Comparison of ENCODE assay signal across 1 cellular context in the genomic region with DNA sequence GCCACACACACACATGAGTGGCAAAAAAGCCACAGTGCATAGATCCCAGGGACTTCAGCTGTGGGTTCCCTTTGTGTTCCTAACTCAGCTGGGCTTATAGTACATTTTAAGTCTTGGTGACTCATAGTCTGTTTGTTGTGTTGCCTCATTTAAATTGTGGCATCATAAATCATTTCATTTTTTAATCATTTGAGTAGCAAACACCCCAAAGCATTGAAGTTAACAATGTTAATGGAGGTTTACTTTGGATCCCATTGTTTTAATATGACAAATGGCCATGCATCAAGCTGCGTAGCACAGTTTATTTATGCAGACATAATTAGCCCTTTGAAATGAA.
TF ChIP-seq lines count a peak whose summit lies in the region.

No MANE protein-coding gene starts in this region.

TF ChIP-seq in K562, 482 proteins besides CTCF, POLR2A, EP300 and RAD21:
- TF ChIP-seq, protein P1, sequence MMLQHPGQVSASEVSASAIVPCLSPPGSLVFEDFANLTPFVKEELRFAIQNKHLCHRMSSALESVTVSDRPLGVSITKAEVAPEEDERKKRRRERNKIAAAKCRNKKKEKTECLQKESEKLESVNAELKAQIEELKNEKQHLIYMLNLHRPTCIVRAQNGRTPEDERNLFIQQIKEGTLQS (IDR thresholded peaks at IDR 0.05): 0 out of 2 replicates have a peak, but pooled peaks have one; percentile 16
- TF ChIP-seq, protein P1 (CRISPR knock-in tag; conservative IDR thresholded peaks at IDR 0.05): no peak
- TF ChIP-seq TAF15 (IDR thresholded peaks at IDR 0.05; ENCODE audit: low read depth, low read length): no peak
- peak; percentile 43 for TF ChIP-seq MEIS2 (IDR thresholded peaks at IDR 0.05; ENCODE audit: partially characterized antibody)
- TF ChIP-seq, protein P2, sequence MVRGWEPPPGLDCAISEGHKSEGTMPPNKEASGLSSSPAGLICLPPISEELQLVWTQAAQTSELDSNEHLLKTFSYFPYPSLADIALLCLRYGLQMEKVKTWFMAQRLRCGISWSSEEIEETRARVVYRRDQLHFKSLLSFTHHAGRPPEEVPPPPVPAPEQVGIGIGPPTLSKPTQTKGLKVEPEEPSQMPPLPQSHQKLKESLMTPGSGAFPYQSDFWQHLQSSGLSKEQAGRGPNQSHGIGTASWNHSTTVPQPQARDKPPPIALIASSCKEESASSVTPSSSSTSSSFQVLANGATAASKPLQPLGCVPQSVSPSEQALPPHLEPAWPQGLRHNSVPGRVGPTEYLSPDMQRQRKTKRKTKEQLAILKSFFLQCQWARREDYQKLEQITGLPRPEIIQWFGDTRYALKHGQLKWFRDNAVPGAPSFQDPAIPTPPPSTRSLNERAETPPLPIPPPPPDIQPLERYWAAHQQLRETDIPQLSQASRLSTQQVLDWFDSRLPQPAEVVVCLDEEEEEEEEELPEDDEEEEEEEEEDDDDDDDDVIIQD (CRISPR knock-in tag; IDR thresholded peaks at IDR 0.05): no peak
- no peak for TF ChIP-seq NRF1 (conservative IDR thresholded peaks at IDR 0.05 in 1 of 2, IDR thresholded peaks at IDR 0.05 in 1 of 2)
- TF ChIP-seq CBFB (CRISPR knock-in tag; IDR thresholded peaks at IDR 0.05): no peak
- TF ChIP-seq, protein P3, sequence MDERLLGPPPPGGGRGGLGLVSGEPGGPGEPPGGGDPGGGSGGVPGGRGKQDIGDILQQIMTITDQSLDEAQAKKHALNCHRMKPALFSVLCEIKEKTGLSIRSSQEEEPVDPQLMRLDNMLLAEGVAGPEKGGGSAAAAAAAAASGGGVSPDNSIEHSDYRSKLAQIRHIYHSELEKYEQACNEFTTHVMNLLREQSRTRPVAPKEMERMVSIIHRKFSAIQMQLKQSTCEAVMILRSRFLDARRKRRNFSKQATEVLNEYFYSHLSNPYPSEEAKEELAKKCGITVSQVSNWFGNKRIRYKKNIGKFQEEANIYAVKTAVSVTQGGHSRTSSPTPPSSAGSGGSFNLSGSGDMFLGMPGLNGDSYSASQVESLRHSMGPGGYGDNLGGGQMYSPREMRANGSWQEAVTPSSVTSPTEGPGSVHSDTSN (CRISPR knock-in tag; IDR thresholded peaks at IDR 0.05; ENCODE audit: low read depth): no peak
- TF ChIP-seq, protein P3 (tag; conservative IDR thresholded peaks at IDR 0.05; ENCODE audit: low read depth): 0 out of 2 replicates have a peak, but pooled peaks have one; percentile 14
- TF ChIP-seq, protein P4, sequence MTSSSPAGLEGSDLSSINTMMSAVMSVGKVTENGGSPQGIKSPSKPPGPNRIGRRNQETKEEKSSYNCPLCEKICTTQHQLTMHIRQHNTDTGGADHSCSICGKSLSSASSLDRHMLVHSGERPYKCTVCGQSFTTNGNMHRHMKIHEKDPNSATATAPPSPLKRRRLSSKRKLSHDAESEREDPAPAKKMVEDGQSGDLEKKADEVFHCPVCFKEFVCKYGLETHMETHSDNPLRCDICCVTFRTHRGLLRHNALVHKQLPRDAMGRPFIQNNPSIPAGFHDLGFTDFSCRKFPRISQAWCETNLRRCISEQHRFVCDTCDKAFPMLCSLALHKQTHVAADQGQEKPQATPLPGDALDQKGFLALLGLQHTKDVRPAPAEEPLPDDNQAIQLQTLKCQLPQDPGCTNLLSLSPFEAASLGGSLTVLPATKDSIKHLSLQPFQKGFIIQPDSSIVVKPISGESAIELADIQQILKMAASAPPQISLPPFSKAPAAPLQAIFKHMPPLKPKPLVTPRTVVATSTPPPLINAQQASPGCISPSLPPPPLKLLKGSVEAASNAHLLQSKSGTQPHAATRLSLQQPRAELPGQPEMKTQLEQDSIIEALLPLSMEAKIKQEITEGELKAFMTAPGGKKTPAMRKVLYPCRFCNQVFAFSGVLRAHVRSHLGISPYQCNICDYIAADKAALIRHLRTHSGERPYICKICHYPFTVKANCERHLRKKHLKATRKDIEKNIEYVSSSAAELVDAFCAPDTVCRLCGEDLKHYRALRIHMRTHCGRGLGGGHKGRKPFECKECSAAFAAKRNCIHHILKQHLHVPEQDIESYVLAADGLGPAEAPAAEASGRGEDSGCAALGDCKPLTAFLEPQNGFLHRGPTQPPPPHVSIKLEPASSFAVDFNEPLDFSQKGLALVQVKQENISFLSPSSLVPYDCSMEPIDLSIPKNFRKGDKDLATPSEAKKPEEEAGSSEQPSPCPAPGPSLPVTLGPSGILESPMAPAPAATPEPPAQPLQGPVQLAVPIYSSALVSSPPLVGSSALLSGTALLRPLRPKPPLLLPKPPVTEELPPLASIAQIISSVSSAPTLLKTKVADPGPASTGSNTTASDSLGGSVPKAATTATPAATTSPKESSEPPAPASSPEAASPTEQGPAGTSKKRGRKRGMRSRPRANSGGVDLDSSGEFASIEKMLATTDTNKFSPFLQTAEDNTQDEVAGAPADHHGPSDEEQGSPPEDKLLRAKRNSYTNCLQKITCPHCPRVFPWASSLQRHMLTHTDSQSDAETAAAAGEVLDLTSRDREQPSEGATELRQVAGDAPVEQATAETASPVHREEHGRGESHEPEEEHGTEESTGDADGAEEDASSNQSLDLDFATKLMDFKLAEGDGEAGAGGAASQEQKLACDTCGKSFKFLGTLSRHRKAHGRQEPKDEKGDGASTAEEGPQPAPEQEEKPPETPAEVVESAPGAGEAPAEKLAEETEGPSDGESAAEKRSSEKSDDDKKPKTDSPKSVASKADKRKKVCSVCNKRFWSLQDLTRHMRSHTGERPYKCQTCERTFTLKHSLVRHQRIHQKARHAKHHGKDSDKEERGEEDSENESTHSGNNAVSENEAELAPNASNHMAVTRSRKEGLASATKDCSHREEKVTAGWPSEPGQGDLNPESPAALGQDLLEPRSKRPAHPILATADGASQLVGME (CRISPR knock-in tag; IDR thresholded peaks at IDR 0.05): no peak
- no peak for TF ChIP-seq MECOM (CRISPR knock-in tag; IDR thresholded peaks at IDR 0.05)
- no peak for TF ChIP-seq KDM5B (IDR thresholded peaks at IDR 0.05; ENCODE audit: insufficient replicate concordance, low read depth, low read length)
- no peak for TF ChIP-seq C11orf30 (IDR thresholded peaks at IDR 0.05; ENCODE audit: low read depth)
- no peak for TF ChIP-seq ELF1 (tag; IDR thresholded peaks at IDR 0.05)
- no peak for TF ChIP-seq NFRKB (IDR thresholded peaks at IDR 0.05; ENCODE audit: low read depth)
